ENCODE assay signal across 7 cellular contexts in the genomic region with DNA sequence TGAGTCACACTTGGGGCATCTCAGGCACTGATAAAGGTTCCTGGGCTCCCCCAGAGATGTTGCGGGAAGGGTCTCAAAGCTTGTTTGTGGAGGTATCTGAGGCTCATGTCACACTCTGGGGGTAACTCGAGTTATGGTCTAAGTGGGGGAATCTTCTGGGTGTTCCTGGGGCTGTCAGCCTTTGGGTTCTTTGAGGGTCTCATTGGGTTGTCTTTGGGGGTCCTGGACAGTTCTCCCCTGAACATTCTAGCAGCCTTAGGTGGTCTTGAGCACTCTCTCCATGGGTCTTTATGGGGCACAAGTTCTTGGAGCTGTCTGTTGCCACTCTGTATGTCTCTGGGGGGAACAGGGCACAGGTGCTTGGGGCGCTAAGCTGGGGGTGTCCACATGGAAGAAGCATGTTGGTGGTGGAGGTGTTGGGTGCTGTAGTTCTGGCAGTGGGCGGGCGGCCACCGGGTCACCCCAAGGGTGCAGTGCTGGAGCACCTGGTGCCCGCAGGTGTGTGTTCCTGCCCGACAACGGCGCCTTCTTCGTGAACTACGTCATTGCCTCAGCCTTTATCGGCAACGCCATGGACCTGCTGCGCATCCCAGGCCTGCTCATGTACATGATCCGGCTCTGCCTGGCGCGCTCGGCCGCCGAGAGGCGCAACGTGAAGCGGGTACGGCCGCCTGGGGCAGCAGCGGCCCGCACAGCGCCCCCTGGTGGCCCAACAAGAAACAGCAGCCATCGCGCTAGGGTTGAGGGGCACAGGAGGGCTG. TPM values are rescaled to one million over a fixed set of nuclear protein-coding genes. Genes with fewer than 3 reads are reported as not detected.
DNase-seq lines count a peak whose midpoint lies in the region; ATAC-seq and TF ChIP-seq lines count a peak whose summit lies in the region.

No MANE protein-coding gene starts in this region.

- H3K36me3 ChIP-seq in Panc1 (ENCODE audit: control insufficient read depth, insufficient read depth, low read length), result no peaks in the 10 kb centered on the region

- no peaks in the 10 kb centered on the region for H3K9me3 ChIP-seq in Panc1 (ENCODE audit: control insufficient read depth, insufficient read depth, low read depth, low read length)

- no peak overlapping the region for H3K4me3 Mint-ChIP-seq in activated T-helper 1 cell treated with anti-CD3 and anti-CD28 coated beads, Interleukin-12 subunit alpha, Interleukin-12 subunit beta, Interleukin-2, Interleukin-4 antibody, amounts not matched to agents 30 ng/mL and 10 ng/mL and 1 ng/mL, durations not matched to agents 14 hours and 24 hours and 36 hours

- CTCF ChIA-PET in Panc1 (lab: Charles Lee), result interaction anchor here (0.5 kb wide), 1 partner anchor 27 kb away, joined by 3 read pairs; no protein-coding TSS in a partner anchor

- H3K4me1 Mint-ChIP-seq in activated T-helper 1 cell treated with anti-CD3 and anti-CD28 coated beads, Interleukin-12 subunit alpha, Interleukin-12 subunit beta, Interleukin-2, Interleukin-4 antibody, amounts not matched to agents 30 ng/mL and 10 ng/mL and 1 ng/mL, durations not matched to agents 14 hours and 24 hours and 36 hours (ENCODE audit: low read depth), result peaks cover 12% of the 10 kb centered on the region

- H3K27ac Mint-ChIP-seq in activated T-helper 1 cell treated with anti-CD3 and anti-CD28 coated beads, Interleukin-12 subunit alpha, Interleukin-12 subunit beta, Interleukin-2, Interleukin-4 antibody, amounts not matched to agents 30 ng/mL and 10 ng/mL and 1 ng/mL, durations not matched to agents 14 hours and 24 hours and 36 hours, result no peak overlapping the region

- H3K27me3 Mint-ChIP-seq in activated T-helper 1 cell treated with anti-CD3 and anti-CD28 coated beads, Interleukin-12 subunit alpha, Interleukin-12 subunit beta, Interleukin-2, Interleukin-4 antibody, amounts not matched to agents 30 ng/mL and 10 ng/mL and 1 ng/mL, durations not matched to agents 14 hours and 24 hours and 36 hours (ENCODE audit: insufficient read depth), result no peaks in the 10 kb centered on the region

- peaks cover 6% of the 10 kb centered on the region for H3K36me3 Mint-ChIP-seq in activated T-helper 1 cell treated with anti-CD3 and anti-CD28 coated beads, Interleukin-12 subunit alpha, Interleukin-12 subunit beta, Interleukin-2, Interleukin-4 antibody, amounts not matched to agents 30 ng/mL and 10 ng/mL and 1 ng/mL, durations not matched to agents 14 hours and 24 hours and 36 hours (ENCODE audit: low read depth)

- POLR2A ChIA-PET in Panc1 (lab: Charles Lee), result no interaction called here

- TF ChIP-seq CTCF in GM13976 (IDR thresholded peaks at IDR 0.05; ENCODE audit: borderline replicate concordance, control extremely low read depth, extremely low read depth, insufficient read depth, missing control alignments) (peak; percentile 99), Panc1 (IDR thresholded peaks at IDR 0.05) (peak; percentile 100), fibroblast of the aortic adventitia (IDR thresholded peaks at IDR 0.05; ENCODE audit: insufficient read depth, low read length) (peak; percentile 84)

- in situ Hi-C loops in GM13976 (cut with MboI; ENCODE audit: low sequenced_read_pairs, unreplicated experiment) (no loop called here), Panc1 (cut with HindIII; ENCODE audit: low pct_unique_long_range_greater_than_20kb, low sequenced_read_pairs) (no loop called here)

- intact Hi-C loops in Panc1 (cut with micrococcal nuclease; ENCODE audit: unreplicated experiment), result loop anchor here (1.0 kb wide), 1 partner anchor 55 kb away; no protein-coding TSS in a partner anchor
- intact Hi-C loops in activated T-helper 1 cell treated with anti-CD3 and anti-CD28 coated beads, Interleukin-12 subunit alpha, Interleukin-12 subunit beta, Interleukin-2, Interleukin-4 antibody, amounts not matched to agents 30 ng/mL and 10 ng/mL and 1 ng/mL, durations not matched to agents 14 hours and 24 hours and 36 hours (cut with micrococcal nuclease), result loop anchor here (1.0 kb wide), 3 partner anchors 25 to 55 kb away; no protein-coding TSS in a partner anchor

- no peaks in the 10 kb centered on the region for H3K27me3 ChIP-seq in Panc1 (ENCODE audit: control insufficient read depth, insufficient read depth, low read length)

- H3K9me3 Mint-ChIP-seq in activated T-helper 1 cell treated with anti-CD3 and anti-CD28 coated beads, Interleukin-12 subunit alpha, Interleukin-12 subunit beta, Interleukin-2, Interleukin-4 antibody, amounts not matched to agents 30 ng/mL and 10 ng/mL and 1 ng/mL, durations not matched to agents 14 hours and 24 hours and 36 hours, result no peaks in the 10 kb centered on the region

- H3K4me3 ChIP-seq in Panc1 (ENCODE audit: low read depth in 2 of 2, low read length in 2 of 2) (no peak overlapping the region), fibroblast of the aortic adventitia (ENCODE audit: low read depth, low read length) (no peak overlapping the region)

- peaks cover 9% of the 10 kb centered on the region for H3K4me1 ChIP-seq in Panc1 (ENCODE audit: control insufficient read depth, insufficient read depth, low read length)

- no peak overlapping the region for H3K27ac ChIP-seq in Panc1 (ENCODE audit: low read length)

- ATAC-seq in HG03108 (IDR thresholded peaks at IDR 0.05; ENCODE audit: unreplicated experiment) (peak; percentile 74), Panc1 (peak; percentile 86)

- no TSS peak for BruUV-seq in Panc1 (replicated peaks; lab: Mats Ljungman, UMichigan)

- DNase-seq in GM13976 (ENCODE audit: low spot score) (peak; percentile 93), Panc1 (ENCODE audit: low read depth, low spot score) (no peak), fibroblast of the aortic adventitia (ENCODE audit: low read depth) (peak; percentile 58), nucleus accumbens (lab: John Stamatoyannopoulos, UW) (peak in 47 of 56 donors; percentile 3 to 74 (median 27)), superior temporal gyrus (ENCODE audit: extremely low spot score) (peak; percentile 67)
- peak; percentile 71 for DNase-seq in activated T-helper 1 cell treated with anti-CD3 and anti-CD28 coated beads, Interleukin-12 subunit alpha, Interleukin-12 subunit beta, Interleukin-2, Interleukin-4 antibody, amounts not matched to agents 30 ng/mL and 10 ng/mL and 1 ng/mL, durations not matched to agents 14 hours and 24 hours and 36 hours (ENCODE audit: low spot score)

RNA-seq across cellular contexts. Expression of gene CAPN11, which starts 7.1 kb away (rescaled TPM):
- total RNA-seq in Panc1 (2021; ENCODE audit: unreplicated experiment) (1.2 TPM), fibroblast of the aortic adventitia (ENCODE audit: low replicate concordance) (not detected in 2 replicates)
- 0.85 TPM for polyA plus RNA-seq in Panc1 (2012; ENCODE audit: insufficient read length)
- total RNA-seq in activated T-helper 1 cell treated with anti-CD3 and anti-CD28 coated beads, Interleukin-12 subunit alpha, Interleukin-12 subunit beta, Interleukin-2, Interleukin-4 antibody, amounts not matched to agents 30 ng/mL and 10 ng/mL and 1 ng/mL, durations not matched to agents 14 hours and 24 hours and 36 hours, result not detected in 2 replicates

RNA-seq across cellular contexts. Expression of gene TMEM63B, which starts 24.2 kb away (rescaled TPM):
- total RNA-seq in Panc1 (2021; ENCODE audit: unreplicated experiment) (54.1 TPM), fibroblast of the aortic adventitia (ENCODE audit: low replicate concordance) (7.2 and 20.7 TPM in 2 replicates)
- 81.4 TPM for polyA plus RNA-seq in Panc1 (2012; ENCODE audit: insufficient read length)
- total RNA-seq in activated T-helper 1 cell treated with anti-CD3 and anti-CD28 coated beads, Interleukin-12 subunit alpha, Interleukin-12 subunit beta, Interleukin-2, Interleukin-4 antibody, amounts not matched to agents 30 ng/mL and 10 ng/mL and 1 ng/mL, durations not matched to agents 14 hours and 24 hours and 36 hours, result 17.0 and 20.7 TPM in 2 replicates

RNA-seq across cellular contexts. Expression of gene MRPL14, which starts 24.3 kb away (rescaled TPM):
- total RNA-seq in Panc1 (2021; ENCODE audit: unreplicated experiment), result 82.0 TPM
- 80.3 TPM for polyA plus RNA-seq in Panc1 (2012; ENCODE audit: insufficient read length)
- total RNA-seq in activated T-helper 1 cell treated with anti-CD3 and anti-CD28 coated beads, Interleukin-12 subunit alpha, Interleukin-12 subunit beta, Interleukin-2, Interleukin-4 antibody, amounts not matched to agents 30 ng/mL and 10 ng/mL and 1 ng/mL, durations not matched to agents 14 hours and 24 hours and 36 hours, result 62.6 and 68.6 TPM in 2 replicates
- 9.2 and 34.5 TPM in 2 replicates for total RNA-seq in fibroblast of the aortic adventitia (ENCODE audit: low replicate concordance)
